In the genomic region with DNA sequence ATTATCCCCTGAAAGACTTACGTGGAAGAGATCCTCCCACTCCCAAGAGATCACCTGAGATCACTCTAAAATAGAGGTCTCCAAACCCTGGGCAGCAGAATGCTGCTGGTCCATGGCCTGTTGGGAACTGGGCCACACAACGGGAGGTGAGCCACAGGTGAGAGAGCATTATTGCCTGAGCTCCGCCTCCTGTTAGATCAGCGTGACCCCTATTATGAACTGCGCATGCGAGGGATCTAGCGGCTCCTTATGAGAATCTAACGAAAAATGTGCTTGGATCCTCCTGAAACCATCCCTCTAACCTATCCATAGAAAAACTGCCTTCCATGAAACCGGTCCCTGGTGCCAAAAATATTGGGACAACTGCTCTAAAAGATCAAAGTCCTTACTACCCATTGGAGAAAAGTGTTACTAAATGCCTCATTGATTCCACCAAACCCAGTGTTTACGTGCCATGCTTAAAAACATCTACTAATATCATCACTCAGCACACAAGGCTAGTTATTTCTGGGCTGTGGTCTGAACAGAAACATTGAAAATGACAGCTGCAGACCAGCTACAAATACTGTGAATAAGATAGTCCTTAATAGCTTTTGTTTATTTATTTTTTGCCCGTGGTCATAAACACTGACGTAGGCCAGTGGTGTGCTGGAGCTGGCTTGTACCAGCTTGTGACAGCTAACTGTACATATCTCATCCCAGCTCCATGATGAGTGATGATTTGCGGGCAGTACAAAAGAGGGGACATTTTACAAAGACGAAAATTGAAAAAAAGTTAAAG, we compare ENCODE assay signal across 19 cellular contexts.
DNase-seq lines count a peak whose midpoint lies in the region; ATAC-seq, FAIRE-seq and TF ChIP-seq lines count a peak whose summit lies in the region.
"Had no signal": no experiment of that assay in that cellular context is flagged by ENCODE, and none has a peak within 500 bp of the region (broad histone marks: within the 10 kb centered on the region; RNA-seq: fewer than 3 reads in every experiment).

No MANE protein-coding gene starts in this region.

- no peaks in the 10 kb centered on the region for H3K27me3 ChIP-seq in IMR-90 (ENCODE audit: control insufficient read depth, insufficient read depth, low read length)
- H3K27me3 ChIP-seq in GM12878 (replicated peaks in 1 of 2; ENCODE audit: control insufficient read depth in 2 of 2, insufficient read depth in 2 of 2, low read length in 1 of 2) = no peaks in the 10 kb centered on the region
- no peaks in the 10 kb centered on the region for H3K27me3 ChIP-seq in mesenchymal stem cell (ENCODE audit: control insufficient read depth in 1 of 2, insufficient read depth in 1 of 2, low read length in 2 of 2)
- no peaks in the 10 kb centered on the region for H3K27me3 ChIP-seq in spleen (replicated peaks in 1 of 7)

- in situ Hi-C loops in IMR-90 (cut with MboI; ENCODE audit: low sequenced_read_pairs) = no loop called here
- in situ Hi-C loops in GM12878 (cut with MboI) = no loop called here

- SMC1A ChIA-PET in GM12878 (lab: Charles Lee; ENCODE audit: uncharacterized antibody, unreplicated experiment) = interaction anchor here (0.6 to 1.9 kb wide), 11 partner anchors 9 to 235 kb away, joined by 3 to 6 read pairs (median 3); no protein-coding TSS in a partner anchor

- TF ChIP-seq RAD21 in IMR-90 (IDR thresholded peaks at IDR 0.05; ENCODE audit: low read length) (no peak), GM12878 (IDR thresholded peaks at IDR 0.05; ENCODE audit: insufficient read depth, low read depth, low read length) (no peak)

- H2BK12ac ChIP-seq in mesenchymal stem cell (ENCODE audit: low read length in 2 of 2) = peak overlapping the region; percentile 55 to 75

- H3K4me1 ChIP-seq in IMR-90 (ENCODE audit: control insufficient read depth, insufficient read depth, low read length) (peaks cover 6% of the 10 kb centered on the region; the same call in 1 of the 2 replicates), GM12878 (ENCODE audit: control insufficient read depth, insufficient read depth, low read length) (no peaks in the 10 kb centered on the region), mesenchymal stem cell (ENCODE audit: control insufficient read depth, insufficient read depth, low read depth, low read length) (no peaks in the 10 kb centered on the region), spleen (no peaks in the 10 kb centered on the region)

- H3K9ac ChIP-seq in IMR-90 (ENCODE audit: low read depth, low read length) (no peak overlapping the region), GM12878 (ENCODE audit: control insufficient read depth, insufficient read depth, low read length) (no peak overlapping the region), mesenchymal stem cell (ENCODE audit: low read length) (no peak overlapping the region)

- H2BK5ac ChIP-seq in IMR-90 (ENCODE audit: low read depth, low read length, poor library complexity, severe bottlenecking) (no peak overlapping the region), mesenchymal stem cell (ENCODE audit: low read depth, low read length, poor library complexity, severe bottlenecking) (no peak overlapping the region)

- H2AK5ac ChIP-seq in IMR-90 (ENCODE audit: low read depth, low read length) (no peak overlapping the region), mesenchymal stem cell (ENCODE audit: low read length, severe bottlenecking) (no peak overlapping the region)

- 98% methylated on average over 7 of the region's 14 CpGs; no CpG with 5 or more reads in 1 of the 2 experiments for WGBS in IMR-90 (ENCODE audit: extremely low coverage in 2 of 2, insufficient read length in 1 of 2), 2 experiments
- 23% methylated on average over 14 of the region's 14 CpGs for WGBS in GM12878 (ENCODE audit: insufficient coverage, insufficient replicate concordance, low lambda C conversion rate, missing lambda C conversion rate)
- 91% methylated on average over 10 of the region's 14 CpGs for WGBS in mesenchymal stem cell
- WGBS in spleen, 5 donors = 78 to 92% (median 87%) methylated on average over 14 of the region's 14 CpGs

- no peak for DNase-seq in IMR-90
- DNase-seq in GM12878 (ENCODE audit: low read depth, low spot score) = no peak
- DNase-seq in mesenchymal stem cell = peak; percentile 87
- DNase-seq in spleen = peak; percentile 45
- no peak for DNase-seq in HUDEP-2 (lab: John Stamatoyannopoulos, UW; ENCODE audit: unreplicated experiment in 76 of 76)
- DNase-seq in NCI-H1694 (lab: John Stamatoyannopoulos, UW) = no peak
- no peak for DNase-seq in activated T-cell treated with anti-CD3 and anti-CD28 coated beads, Interleukin-2, amount 50 U/mL, for 4 hours
- DNase-seq: GDM1, KBM-7, NCI-H1105, NCI-H2081, NCI-H2171 had no signal

- H3K4me1 Mint-ChIP-seq in activated T-cell treated with anti-CD3 and anti-CD28 coated beads, Interleukin-2, amount 50 U/mL, for 4 hours (ENCODE audit: low read depth) = no peaks in the 10 kb centered on the region
- H3K4me1 Mint-ChIP-seq: B cell, CD14-positive monocyte had no signal

- H3K79me1 ChIP-seq in IMR-90 (ENCODE audit: low read depth in 1 of 2, low read length in 2 of 2) (no peaks in the 10 kb centered on the region), mesenchymal stem cell (replicated peaks; ENCODE audit: low read length, poor library complexity, severe bottlenecking) (no peaks in the 10 kb centered on the region)

- no peak overlapping the region; the same call in 2 of the 3 replicates for H2BK15ac ChIP-seq in IMR-90 (ENCODE audit: low read depth, low read length)
- no peak overlapping the region for H2BK15ac ChIP-seq in mesenchymal stem cell (ENCODE audit: low read depth, poor library complexity, severe bottlenecking)

- H4K8ac ChIP-seq in IMR-90 (ENCODE audit: low read depth in 2 of 2, low read length in 2 of 2) (no peak overlapping the region), mesenchymal stem cell (ENCODE audit: low read length) (no peak overlapping the region)

- CTCF ChIA-PET in IMR-90 (lab: Yijun Ruan, JAX) (no interaction called here), GM12878 (lab: Yijun Ruan, JAX) (interaction anchor here (0.6 to 1.1 kb wide), 4 partner anchors 10 to 1032 kb away, joined by 3 read pairs; no protein-coding TSS in a partner anchor)

- H3K14ac ChIP-seq in IMR-90 (replicated peaks; ENCODE audit: low read depth, low read length) (no peak overlapping the region), mesenchymal stem cell (ENCODE audit: low read length in 2 of 2) (no peak overlapping the region)

- H3K9me3 Mint-ChIP-seq in activated T-cell treated with anti-CD3 and anti-CD28 coated beads, Interleukin-2, amount 50 U/mL, for 4 hours = peaks cover 3% of the 10 kb centered on the region

- H3K27ac ChIP-seq in IMR-90 (ENCODE audit: insufficient read depth, low read length) = no peak overlapping the region
- H3K27ac ChIP-seq in GM12878 (ENCODE audit: control insufficient read depth, insufficient read depth) = no peak overlapping the region
- H3K27ac ChIP-seq in mesenchymal stem cell (ENCODE audit: low read length, poor library complexity, severe bottlenecking) = no peak overlapping the region
- H3K27ac ChIP-seq in spleen = no peak overlapping the region

- peak overlapping the region; percentile 8; the same call in 1 of the 2 replicates for H2BK120ac ChIP-seq in IMR-90 (ENCODE audit: low read depth, low read length)
- H2BK120ac ChIP-seq in mesenchymal stem cell (ENCODE audit: low read depth, low read length) = peak overlapping the region; percentile 19

- H3K36me3 Mint-ChIP-seq in activated T-cell treated with anti-CD3 and anti-CD28 coated beads, Interleukin-2, amount 50 U/mL, for 4 hours (ENCODE audit: insufficient read depth) = no peaks in the 10 kb centered on the region
- H3K36me3 Mint-ChIP-seq: CD14-positive monocyte had no signal

- H3K36me3 ChIP-seq in IMR-90 (ENCODE audit: control insufficient read depth, insufficient read depth, low read length) (no peaks in the 10 kb centered on the region), GM12878 (ENCODE audit: control insufficient read depth in 2 of 2, insufficient read depth in 2 of 2, low read length in 1 of 2) (no peaks in the 10 kb centered on the region), mesenchymal stem cell (ENCODE audit: control insufficient read depth in 1 of 2, insufficient read depth in 2 of 2, low read depth in 1 of 2, low read length in 2 of 2) (no peaks in the 10 kb centered on the region), spleen (no peaks in the 10 kb centered on the region)

- TF ChIP-seq CTCF in IMR-90 (conservative IDR thresholded peaks at IDR 0.05; ENCODE audit: low read depth, low read length) = no peak
- TF ChIP-seq CTCF in GM12878 (IDR thresholded peaks at IDR 0.05 in 2 of 3, conservative IDR thresholded peaks at IDR 0.05 in 1 of 3; ENCODE audit: control insufficient read depth in 2 of 3, extremely low read depth in 1 of 3, insufficient read depth in 1 of 3, low read depth in 3 of 3, low read length in 3 of 3) = no peak
- TF ChIP-seq CTCF in spleen (IDR thresholded peaks at IDR 0.05 in 8 of 11, conservative IDR thresholded peaks at IDR 0.05 in 3 of 11) = no peak

- no peak overlapping the region for H3K56ac ChIP-seq in IMR-90 (ENCODE audit: extremely low read depth, insufficient read depth, low read length)

- POLR2A ChIA-PET in IMR-90 (lab: Charles Lee; ENCODE audit: unreplicated experiment) (no interaction called here), GM12878 (lab: Charles Lee) (interaction anchor here (0.5 kb wide), 1 partner anchor 32 kb away, joined by 6 read pairs; no protein-coding TSS in a partner anchor)

- no peaks in the 10 kb centered on the region for H3K9me3 ChIP-seq in IMR-90 (ENCODE audit: control insufficient read depth, insufficient read depth, low read length)
- no peaks in the 10 kb centered on the region for H3K9me3 ChIP-seq in GM12878 (replicated peaks; ENCODE audit: control insufficient read depth, insufficient read depth, low read length)
- H3K9me3 ChIP-seq in mesenchymal stem cell (ENCODE audit: control insufficient read depth, low read length) = no peaks in the 10 kb centered on the region
- H3K9me3 ChIP-seq in spleen = no peaks in the 10 kb centered on the region

- H3K79me2 ChIP-seq in GM12878 (ENCODE audit: control insufficient read depth, insufficient read depth, low read length) = no peaks in the 10 kb centered on the region

- H3K4me3 Mint-ChIP-seq in activated T-cell treated with anti-CD3 and anti-CD28 coated beads, Interleukin-2, amount 50 U/mL, for 4 hours = no peak overlapping the region
- H3K4me3 Mint-ChIP-seq: B cell, CD14-positive monocyte had no signal

- no peak overlapping the region for H4K5ac ChIP-seq in IMR-90 (ENCODE audit: low read depth, low read length)

- no peak for FAIRE-seq in GM12878 (lab: Jason Lieb, UNC)
- FAIRE-seq: A204.1, GM19239, H54, HepG2 had no signal

- H3K18ac ChIP-seq in IMR-90 (ENCODE audit: low read depth, low read length) = peak overlapping the region; percentile 8; the same call in 1 of the 2 replicates
- peak overlapping the region; percentile 54 to 92 for H3K18ac ChIP-seq in mesenchymal stem cell (ENCODE audit: low read depth in 1 of 2, low read length in 2 of 2)

- 0 out of 4 replicates have a peak, but pooled peaks of 1 of the 2 experiments have one; percentile 13 for TF ChIP-seq EP300 in GM12878 (IDR thresholded peaks at IDR 0.05; ENCODE audit: borderline replicate concordance in 1 of 2, control insufficient read depth in 1 of 2, low read depth in 2 of 2, low read length in 2 of 2)

- TF ChIP-seq POLR2A in IMR-90 (IDR thresholded peaks at IDR 0.05; ENCODE audit: low read depth, low read length) (no peak), GM12878 (IDR thresholded peaks at IDR 0.05; ENCODE audit: low read depth, low read length) (no peak), spleen (IDR thresholded peaks at IDR 0.05) (no peak)

- BruUV-seq in IMR-90 (replicated peaks; lab: Mats Ljungman, UMichigan) = no TSS peak
- no TSS peak for BruUV-seq in GM12878 (replicated peaks; lab: Mats Ljungman, UMichigan)

- no peak overlapping the region for H2AK9ac ChIP-seq in IMR-90 (replicated peaks; ENCODE audit: low read depth, low read length, poor library complexity)

- H3K4ac ChIP-seq in IMR-90 (ENCODE audit: low read depth, low read length) (no peak overlapping the region), mesenchymal stem cell (ENCODE audit: low read depth in 1 of 2, low read length in 2 of 2) (peak overlapping the region; percentile 5 to 24)

- H3K4me3 ChIP-seq in IMR-90 (ENCODE audit: insufficient read depth, low read depth, low read length) (no peak overlapping the region), GM12878 (no peak overlapping the region), mesenchymal stem cell (ENCODE audit: insufficient read depth in 1 of 2, low read depth in 1 of 2, low read length in 2 of 2) (no peak overlapping the region), spleen (no peak overlapping the region)

- ATAC-seq in IMR-90 (ENCODE audit: low read depth) (peak; percentile 27; the same call in 1 of the 2 replicates), GM12878 (peak; percentile 57)
- ATAC-seq in activated T-cell treated with anti-CD3 and anti-CD28 coated beads, Interleukin-2, amount 50 U/mL, for 4 hours = no peak
- ATAC-seq: HepG2, Right ventricle myocardium inferior had no signal

- H3K9me1 ChIP-seq in IMR-90 (ENCODE audit: insufficient read depth, low read length) = no peaks in the 10 kb centered on the region

- H3K23ac ChIP-seq in IMR-90 (ENCODE audit: low read depth, low read length) = no peak overlapping the region
- no peak overlapping the region for H3K23ac ChIP-seq in mesenchymal stem cell (ENCODE audit: low read length in 2 of 2)

- H2AFZ ChIP-seq in IMR-90 (replicated peaks; ENCODE audit: low read length, poor library complexity) (no peak overlapping the region), GM12878 (ENCODE audit: control insufficient read depth, low read depth, low read length) (no peak overlapping the region), mesenchymal stem cell (ENCODE audit: low read depth, low read length) (no peak overlapping the region)

- no peak overlapping the region for H4K91ac ChIP-seq in IMR-90 (ENCODE audit: insufficient read depth, low read depth, low read length)
- H4K91ac ChIP-seq in mesenchymal stem cell (ENCODE audit: low read length) = no peak overlapping the region

- no peaks in the 10 kb centered on the region for H3K27me3 Mint-ChIP-seq in activated T-cell treated with anti-CD3 and anti-CD28 coated beads, Interleukin-2, amount 50 U/mL, for 4 hours (ENCODE audit: low read depth)
- H3K27me3 Mint-ChIP-seq: B cell had no signal

- no peak overlapping the region for H3K4me2 ChIP-seq in IMR-90 (ENCODE audit: low read depth, low read length)
- no peak overlapping the region for H3K4me2 ChIP-seq in GM12878 (ENCODE audit: control insufficient read depth, insufficient read depth)
- H3K4me2 ChIP-seq in mesenchymal stem cell (ENCODE audit: low read length, poor library complexity, severe bottlenecking) = no peak overlapping the region

- dilution Hi-C loops in IMR-90 (cut with HindIII; ENCODE audit: low sequenced_read_pairs, unreplicated experiment) = no loop called here

- intact Hi-C loops in IMR-90 (cut with micrococcal nuclease) = no loop called here
- intact Hi-C loops in GM12878 (cut with micrococcal nuclease; ENCODE audit: unreplicated experiment) = no loop called here
- intact Hi-C loops in spleen (cut with DNase I; ENCODE audit: low total_unique reads) = no loop called here

- no peak overlapping the region; the same call in 1 of the 2 replicates for H2BK20ac ChIP-seq in IMR-90 (ENCODE audit: low read depth, low read length)

- RAD21 ChIA-PET in GM12878 (lab: Charles Lee; ENCODE audit: unreplicated experiment) = interaction anchor here (0.9 to 1.1 kb wide), 3 partner anchors 8 to 13 kb away, joined by 3 to 4 read pairs (median 3); no protein-coding TSS in a partner anchor

- H4K20me1 ChIP-seq in IMR-90 (ENCODE audit: insufficient read depth, low read length) (no peaks in the 10 kb centered on the region), GM12878 (ENCODE audit: control insufficient read depth, insufficient read depth) (no peaks in the 10 kb centered on the region)

Comparison
In these comparisons a context has a peak if more than half of its experiments do, and no peak if none do; other contexts are left out.
1. ATAC-seq: peak in IMR-90 (single experiment) and GM12878 (single experiment); none in activated T-cell treated with anti-CD3 and anti-CD28 coated beads, Interleukin-2, amount 50 U/mL, for 4 hours (0 of 2).
2. DNase-seq: peak in mesenchymal stem cell (single experiment) and spleen (single experiment); none in IMR-90 (single experiment), GM12878 (single experiment), HUDEP-2 (0 of 76), NCI-H1694 (single experiment) and activated T-cell treated with anti-CD3 and anti-CD28 coated beads, Interleukin-2, amount 50 U/mL, for 4 hours (single experiment).